8 cellular contexts compared by ENCODE assay signal in genomic region chr4:109434793-109435080, GRCh38. TPM values are rescaled to one million over a fixed set of nuclear protein-coding genes. Genes with fewer than 3 reads are reported as not detected.
DNase-seq lines count a peak whose midpoint lies in the region; ATAC-seq and TF ChIP-seq lines count a peak whose summit lies in the region.

No MANE protein-coding gene starts in this region.

- no peaks in the 10 kb centered on the region for H3K27me3 ChIP-seq in DOHH2 (ENCODE audit: control insufficient read depth, low read length)
- H3K27me3 ChIP-seq in RWPE2 (ENCODE audit: insufficient read depth, poor library complexity, severe bottlenecking), result no peaks in the 10 kb centered on the region
- no peaks in the 10 kb centered on the region for H3K27me3 ChIP-seq in parathyroid adenoma (ENCODE audit: control insufficient read depth, insufficient read depth, low read length)

- DNase-seq in RWPE2 (ENCODE audit: low spot score) (no peak), epithelial cell of proximal tubule (ENCODE audit: low read depth) (no peak), UCSD-AML1 (lab: John Stamatoyannopoulos, UW; ENCODE audit: unreplicated experiment) (no peak), GOT3 (lab: John Stamatoyannopoulos, UW) (no peak)
- no peak for DNase-seq in stimulated activated CD4-positive, alpha-beta T cell treated with anti-CD3 and anti-CD28 coated beads, Interleukin-1b, Interleukin-23, amount 100 ng/mL, for 48 hours

- H3K4me3 ChIP-seq in DOHH2 (ENCODE audit: low read length) (peak overlapping the region; percentile 77), RWPE2 (ENCODE audit: severe bottlenecking) (peak overlapping the region; percentile 96), epithelial cell of proximal tubule (ENCODE audit: low read depth, low read length) (peak overlapping the region; percentile 78), parathyroid adenoma (ENCODE audit: low read depth, low read length) (peak overlapping the region; percentile 65)

- ATAC-seq in RWPE2 (ENCODE audit: low read depth), result 0 out of 3 replicates have a peak, but pooled peaks have one; percentile 2
- no peak for ATAC-seq in esophagus mucosa

- H3K79me2 ChIP-seq in DOHH2 (ENCODE audit: control insufficient read depth, low read length), result peaks cover 68% of the 10 kb centered on the region
- H3K79me2 ChIP-seq in parathyroid adenoma, result peaks cover 29% of the 10 kb centered on the region

- no peaks in the 10 kb centered on the region for H3K9me2 ChIP-seq in DOHH2 (replicated peaks; ENCODE audit: control insufficient read depth, low read length)

- H3K27ac ChIP-seq in DOHH2 (ENCODE audit: low read depth, low read length) (no peak overlapping the region), RWPE2 (ENCODE audit: poor library complexity, severe bottlenecking) (peak overlapping the region; percentile 77), parathyroid adenoma (peak overlapping the region; percentile 65)

- no peak overlapping the region for H3K9ac ChIP-seq in parathyroid adenoma

- H3K36me3 ChIP-seq in DOHH2 (ENCODE audit: control insufficient read depth, low read length), result no peaks in the 10 kb centered on the region
- H3K36me3 ChIP-seq in RWPE2 (ENCODE audit: low read depth), result no peaks in the 10 kb centered on the region
- no peaks in the 10 kb centered on the region for H3K36me3 ChIP-seq in parathyroid adenoma (ENCODE audit: control insufficient read depth, insufficient read depth, low read length)

- no peaks in the 10 kb centered on the region for H3F3A ChIP-seq in DOHH2 (ENCODE audit: control insufficient read depth, insufficient read depth)

- H3K4me2 ChIP-seq in DOHH2 (ENCODE audit: low read length) (peak overlapping the region; percentile 88), parathyroid adenoma (ENCODE audit: low read length) (peak overlapping the region; percentile 64)

- H3K4me1 ChIP-seq in DOHH2 (ENCODE audit: control insufficient read depth, low read length), result peaks cover 50% of the 10 kb centered on the region
- peaks cover 31% of the 10 kb centered on the region for H3K4me1 ChIP-seq in RWPE2 (ENCODE audit: insufficient read depth, poor library complexity, severe bottlenecking)
- peaks cover 11% of the 10 kb centered on the region for H3K4me1 ChIP-seq in parathyroid adenoma

- no peaks in the 10 kb centered on the region for H3K9me3 ChIP-seq in DOHH2 (ENCODE audit: control insufficient read depth, insufficient read depth, low read length)
- H3K9me3 ChIP-seq in RWPE2 (ENCODE audit: severe bottlenecking), result no peaks in the 10 kb centered on the region
- no peaks in the 10 kb centered on the region for H3K9me3 ChIP-seq in parathyroid adenoma (ENCODE audit: control insufficient read depth, low read length)

- H2AFZ ChIP-seq in parathyroid adenoma, result no peak overlapping the region

- TF ChIP-seq CTCF in DOHH2 (IDR thresholded peaks at IDR 0.05; ENCODE audit: low read depth, low read length, poor library complexity, severe bottlenecking) (no peak), RWPE2 (IDR thresholded peaks at IDR 0.05; ENCODE audit: poor library complexity, severe bottlenecking) (no peak), epithelial cell of proximal tubule (conservative IDR thresholded peaks at IDR 0.05; ENCODE audit: low read depth, low read length) (no peak), parathyroid adenoma (IDR thresholded peaks at IDR 0.05) (no peak)

- peaks cover 19% of the 10 kb centered on the region for H4K20me1 ChIP-seq in DOHH2 (ENCODE audit: control insufficient read depth, insufficient read depth, low read depth, low read length)

RNA-seq across cellular contexts. Expression of gene SEC24B, which starts 1.1 kb away (rescaled TPM):
- total RNA-seq in epithelial cell of proximal tubule (16.8 and 22.2 TPM in 2 replicates), esophagus mucosa (23.1 TPM)
